ENCODE assay signal across 8 cellular contexts in genomic region chr3:182981038-182981380, GRCh38. TPM values are rescaled to one million over a fixed set of nuclear protein-coding genes. Genes with fewer than 3 reads are reported as not detected.
A peak's percentile ranks its signal among the peaks of the same experiment; 100 is the strongest.
DNase-seq lines count a peak whose midpoint lies in the region; TF ChIP-seq lines count a peak whose summit lies in the region.

No MANE protein-coding gene starts in this region.

- peak overlapping the region; percentile 78 for H3K4me3 Mint-ChIP-seq in activated CD4-positive, alpha-beta T cell treated with anti-CD3 and anti-CD28 coated beads, Interleukin-2, amount 10 ng/mL, durations not matched to agents 24 days and 14 days

- no peak for DNase-seq in activated CD4-positive, alpha-beta T cell treated with anti-CD3 and anti-CD28 coated beads, Interleukin-2, amount 10 ng/mL, durations not matched to agents 24 days and 14 days
- DNase-seq in activated CD4-positive, alpha-beta T cell treated with anti-CD3 and anti-CD28 coated beads, Interleukin-2, amount 50 U/mL, for 1 hour = no peak
- DNase-seq in astrocyte of the cerebellum (ENCODE audit: low read depth) (no peak), tibial artery (peak in 1 of 2 donors; percentile 23), pons (ENCODE audit: low spot score) (no peak), H4 (ENCODE audit: low spot score) (no peak), DMS 273 treated with DMSO at 0.1 percent for 48 hours (lab: John Stamatoyannopoulos, UW) (no peak)

- H3K36me3 ChIP-seq in liver (ENCODE audit: control insufficient read depth in 4 of 4, insufficient read depth in 3 of 4, low read depth in 1 of 4, low read length in 3 of 4) (no peaks in the 10 kb centered on the region), tibial artery (no peaks in the 10 kb centered on the region)

- H3K4me1 ChIP-seq in liver (ENCODE audit: control insufficient read depth in 4 of 4, insufficient read depth in 4 of 4, low read length in 3 of 4) (peaks cover 0 to 35% (median 27%) of the 10 kb centered on the region in 4 donors), tibial artery (peaks cover 0 to 20% (median 11%) of the 10 kb centered on the region in 4 donors)

- no peaks in the 10 kb centered on the region for H3K27me3 Mint-ChIP-seq in activated CD4-positive, alpha-beta T cell treated with anti-CD3 and anti-CD28 coated beads, Interleukin-2, amount 10 ng/mL, durations not matched to agents 24 days and 14 days

- H3K9ac ChIP-seq in liver (ENCODE audit: low read depth in 1 of 2, low read length in 2 of 2) = peak overlapping the region in 1 of 2 donors; percentile 50

- H3K27ac Mint-ChIP-seq in activated CD4-positive, alpha-beta T cell treated with anti-CD3 and anti-CD28 coated beads, Interleukin-2, amount 10 ng/mL, durations not matched to agents 24 days and 14 days = peak overlapping the region; percentile 85

- intact Hi-C loops in activated CD4-positive, alpha-beta T cell treated with anti-CD3 and anti-CD28 coated beads, Interleukin-2, amount 10 ng/mL, durations not matched to agents 24 days and 14 days (cut with micrococcal nuclease) = no loop called here
- intact Hi-C loops in tibial artery (cut with DNase I; ENCODE audit: low total_unique reads) = no loop called here

- peak overlapping the region; percentile 56 to 61 for H3K27ac ChIP-seq in liver (ENCODE audit: low read depth in 1 of 2, low read length in 2 of 2)
- H3K27ac ChIP-seq in tibial artery = peak overlapping the region; percentile 83 to 84

- no peak for TF ChIP-seq CTCF in astrocyte of the cerebellum (IDR thresholded peaks at IDR 0.05; ENCODE audit: low read depth, low read length, missing control alignments)
- TF ChIP-seq CTCF in liver (IDR thresholded peaks at IDR 0.05; ENCODE audit: low read depth, low read length, missing input control) = no peak
- TF ChIP-seq CTCF in tibial artery (IDR thresholded peaks at IDR 0.05) = no peak

- H3K4me1 Mint-ChIP-seq in activated CD4-positive, alpha-beta T cell treated with anti-CD3 and anti-CD28 coated beads, Interleukin-2, amount 10 ng/mL, durations not matched to agents 24 days and 14 days = peaks cover 23% of the 10 kb centered on the region

- no peaks in the 10 kb centered on the region for H3K27me3 ChIP-seq in liver (ENCODE audit: control insufficient read depth in 4 of 4, insufficient read depth in 4 of 4, low read length in 3 of 4)
- H3K27me3 ChIP-seq in tibial artery = no peaks in the 10 kb centered on the region

- H3K4me3 ChIP-seq in astrocyte of the cerebellum (ENCODE audit: low read depth, low read length) (peak overlapping the region; percentile 89), liver (ENCODE audit: low read depth in 1 of 3, low read length in 3 of 3) (peak overlapping the region; percentile 47 to 100 (median 66)), tibial artery (peak overlapping the region; percentile 98 to 100)

- 78% methylated on average over 10 of the region's 10 CpGs for WGBS in liver

- no peaks in the 10 kb centered on the region for H3K9me3 Mint-ChIP-seq in activated CD4-positive, alpha-beta T cell treated with anti-CD3 and anti-CD28 coated beads, Interleukin-2, amount 10 ng/mL, durations not matched to agents 24 days and 14 days

- peaks cover 2% of the 10 kb centered on the region for H3K36me3 Mint-ChIP-seq in activated CD4-positive, alpha-beta T cell treated with anti-CD3 and anti-CD28 coated beads, Interleukin-2, amount 10 ng/mL, durations not matched to agents 24 days and 14 days (ENCODE audit: low read depth)

- in situ Hi-C loops in astrocyte of the cerebellum (cut with HindIII; ENCODE audit: low sequenced_read_pairs) = no loop called here

- TF ChIP-seq RAD21 in liver (IDR thresholded peaks at IDR 0.05) = no peak

- H3K9me3 ChIP-seq in liver (ENCODE audit: control insufficient read depth in 4 of 4, low read length in 3 of 4) (no peaks in the 10 kb centered on the region), tibial artery (no peaks in the 10 kb centered on the region)

TF ChIP-seq in liver, 16 proteins besides CTCF, POLR2A, EP300 and RAD21:
- TF ChIP-seq EGR1 (IDR thresholded peaks at IDR 0.05; ENCODE audit: low read depth in 2 of 2) (no peak), FOXA2 (IDR thresholded peaks at IDR 0.05) (no peak), GABPA (IDR thresholded peaks at IDR 0.05 in 1 of 2, conservative IDR thresholded peaks at IDR 0.05 in 1 of 2) (no peak), REST (IDR thresholded peaks at IDR 0.05) (no peak), HNF4G (IDR thresholded peaks at IDR 0.05) (no peak), NR2F2 (IDR thresholded peaks at IDR 0.05) (no peak), TAF1 (conservative IDR thresholded peaks at IDR 0.05) (no peak), RXRA (IDR thresholded peaks at IDR 0.05) (no peak), YY1 (IDR thresholded peaks at IDR 0.05) (no peak)

RNA-seq across cellular contexts. Expression of gene DCUN1D1, which starts 0.7 kb away (rescaled TPM):
- 54.6 and 59.0 TPM in 2 replicates for total RNA-seq in activated CD4-positive, alpha-beta T cell treated with anti-CD3 and anti-CD28 coated beads, Interleukin-2, amount 10 ng/mL, durations not matched to agents 24 days and 14 days
- total RNA-seq in liver = 10 to 100 TPM; 30.5 to 56.0 TPM
- polyA plus RNA-seq in liver = 10 to 100 TPM in 1 of 2 donors, 1 to 10 TPM in 1; 9.1 to 16.4 TPM
- total RNA-seq in H4 (2014; rRNA removed; shearing (Covaris generic)) = 26.0 and 33.3 TPM in 2 replicates
